ENCODE assay signal across 8 cellular contexts in the genomic region with DNA sequence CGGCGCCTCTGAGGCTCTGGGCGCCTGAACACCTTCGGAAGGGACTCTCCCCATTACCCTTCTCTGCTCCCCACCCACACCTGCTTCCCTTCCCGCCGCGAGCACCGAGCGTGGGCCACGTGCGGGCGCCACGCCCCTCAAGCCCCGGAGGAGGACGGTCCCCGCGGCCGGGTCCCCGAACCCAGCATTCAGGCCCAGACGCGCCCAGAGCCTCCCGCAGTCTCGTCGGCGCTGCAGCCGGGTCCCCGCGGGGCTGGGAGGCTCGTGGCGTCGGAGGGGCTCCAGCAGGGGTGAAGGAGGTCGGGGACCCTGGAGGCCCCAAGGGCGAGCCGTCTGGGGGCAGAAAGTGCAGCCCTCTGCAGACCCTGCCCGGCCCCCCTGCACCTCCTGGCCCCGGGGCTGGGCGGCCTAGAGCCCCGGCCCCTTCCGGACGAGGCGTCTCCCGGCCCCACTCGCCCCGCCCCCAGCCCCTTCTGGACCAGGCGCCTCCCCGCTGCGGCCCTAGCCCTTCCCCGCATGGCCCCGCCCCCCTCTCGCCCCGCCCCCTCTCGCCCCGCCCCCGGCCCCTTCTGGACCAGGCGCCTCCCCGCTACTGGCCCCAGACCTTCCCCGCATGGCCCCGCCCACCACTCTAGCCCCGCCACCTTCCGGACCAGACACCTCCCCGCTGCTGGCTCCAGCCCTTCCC. TPM values are rescaled to one million over a fixed set of nuclear protein-coding genes. Genes with fewer than 3 reads are reported as not detected.
DNase-seq lines count a peak whose midpoint lies in the region; ATAC-seq and TF ChIP-seq lines count a peak whose summit lies in the region.

No MANE protein-coding gene starts in this region.

- no peaks in the 10 kb centered on the region for H3K79me2 ChIP-seq in trophoblast cell (ENCODE audit: control insufficient read depth, insufficient read depth, low read length, poor library complexity)

- no peak for TF ChIP-seq CTCF in upper lobe of left lung (IDR thresholded peaks at IDR 0.05)

- H3K14ac ChIP-seq in trophoblast cell (ENCODE audit: low read length), result peak overlapping the region; percentile 33

- peak overlapping the region; percentile 48 for H4K91ac ChIP-seq in trophoblast cell (ENCODE audit: low read depth, low read length)

- no peak for TF ChIP-seq EP300 in upper lobe of left lung (IDR thresholded peaks at IDR 0.05)

- H3K79me1 ChIP-seq in trophoblast cell (ENCODE audit: low read length), result peaks cover 7% of the 10 kb centered on the region

- no peak overlapping the region for H3K4ac ChIP-seq in trophoblast cell (ENCODE audit: low read depth, low read length)

- ATAC-seq in GM19397 (IDR thresholded peaks at IDR 0.05; ENCODE audit: unreplicated experiment), result peak; percentile 70
- peak; percentile 76 for ATAC-seq in SK-N-SH treated with all-trans-retinoic acid at 6 μM for 48 hours
- peak; percentile 84 to 89 for ATAC-seq in upper lobe of left lung (ENCODE audit: low FRiP score in 2 of 2)

- intact Hi-C loops in head of caudate nucleus (cut with DNase I), result no loop called here

- H2BK12ac ChIP-seq in trophoblast cell (ENCODE audit: low read length), result no peak overlapping the region

- H3K23ac ChIP-seq in trophoblast cell (ENCODE audit: low read length), result no peak overlapping the region

- peak overlapping the region; percentile 70 for H3K27ac ChIP-seq in BLaER1
- H3K27ac ChIP-seq in HUES6 (ENCODE audit: low read depth, low read length), result no peak overlapping the region
- H3K27ac ChIP-seq in trophoblast cell (ENCODE audit: low read depth, low read length), result no peak overlapping the region
- H3K27ac ChIP-seq in upper lobe of left lung, result peak overlapping the region; percentile 61 to 74 (median 70)

- H3K27me3 ChIP-seq in BLaER1 (no peaks in the 10 kb centered on the region), HUES6 (ENCODE audit: control insufficient read depth, insufficient read depth, low read length) (peaks cover under 1% of the 10 kb centered on the region; the same call in 1 of the 2 replicates), trophoblast cell (ENCODE audit: insufficient read depth, low read length) (no peaks in the 10 kb centered on the region), upper lobe of left lung (no peaks in the 10 kb centered on the region)

- no peaks in the 10 kb centered on the region for H3K36me3 ChIP-seq in BLaER1
- H3K36me3 ChIP-seq in HUES6 (ENCODE audit: control insufficient read depth, insufficient read depth, low read length), result no peaks in the 10 kb centered on the region
- H3K36me3 ChIP-seq in trophoblast cell (ENCODE audit: control insufficient read depth in 1 of 2, insufficient read depth in 2 of 2, low read length in 2 of 2), result peaks cover 0 to 1% of the 10 kb centered on the region in 2 experiments
- no peaks in the 10 kb centered on the region for H3K36me3 ChIP-seq in upper lobe of left lung

- no peak overlapping the region for H2AK5ac ChIP-seq in trophoblast cell (ENCODE audit: low read length)

- peak overlapping the region; percentile 55 for H2BK120ac ChIP-seq in trophoblast cell (ENCODE audit: insufficient read depth, low read length, poor library complexity)

- peak in 1 of 4 donors; percentile 38 for TF ChIP-seq POLR2A in upper lobe of left lung (IDR thresholded peaks at IDR 0.05)

- peak overlapping the region; percentile 76 for H2AFZ ChIP-seq in trophoblast cell (ENCODE audit: insufficient read depth, low read length, poor library complexity)

- H3K4me1 ChIP-seq in BLaER1, result peaks cover 87% of the 10 kb centered on the region
- peaks cover 40% of the 10 kb centered on the region for H3K4me1 ChIP-seq in HUES6 (ENCODE audit: control insufficient read depth, insufficient read depth, low read length)
- H3K4me1 ChIP-seq in trophoblast cell (ENCODE audit: control insufficient read depth in 1 of 2, insufficient read depth in 2 of 2, low read length in 2 of 2), result peaks cover 18 to 37% of the 10 kb centered on the region in 2 experiments
- peaks cover 26 to 58% (median 47%) of the 10 kb centered on the region in 4 donors for H3K4me1 ChIP-seq in upper lobe of left lung

- H4K8ac ChIP-seq in trophoblast cell (ENCODE audit: low read depth, low read length), result peak overlapping the region; percentile 83

- no CpG with 5 or more reads among the region's 61 CpGs for WGBS in trophoblast cell (ENCODE audit: extremely low coverage, insufficient coverage, insufficient read length)
- WGBS in upper lobe of left lung, 2 donors, result 0 to 2% methylated on average over 10 of the region's 61 CpGs

- H3K4me3 ChIP-seq in BLaER1 (peak overlapping the region; percentile 71), HUES6 (ENCODE audit: low read depth, low read length) (peak overlapping the region; percentile 69), trophoblast cell (ENCODE audit: low read depth, low read length) (peak overlapping the region; percentile 76), upper lobe of left lung (peak overlapping the region; percentile 54 to 78 (median 64))

- no peak overlapping the region for H2BK5ac ChIP-seq in trophoblast cell (ENCODE audit: low read depth, low read length, poor library complexity)

- peak overlapping the region; percentile 97 for H3K4me2 ChIP-seq in BLaER1
- peak overlapping the region; percentile 90 for H3K4me2 ChIP-seq in trophoblast cell (ENCODE audit: low read length)

- H3K9me3 ChIP-seq in BLaER1 (no peaks in the 10 kb centered on the region), HUES6 (ENCODE audit: control insufficient read depth, insufficient read depth, low read depth, low read length) (no peaks in the 10 kb centered on the region), trophoblast cell (ENCODE audit: insufficient read depth, low read depth, low read length) (no peaks in the 10 kb centered on the region), upper lobe of left lung (no peaks in the 10 kb centered on the region)

- DNase-seq in activated naive CD4-positive, alpha-beta T cell treated with anti-CD3 and anti-CD28 coated beads, Interleukin-2, amount 50 U/mL, for 16 hours, result peak; percentile 83
- peak; percentile 44 to 83 (median 68) for DNase-seq in head of caudate nucleus
- peak; percentile 78 to 84 for DNase-seq in trophoblast cell
- DNase-seq in upper lobe of left lung, result peak; percentile 95 to 96

- H4K20me1 ChIP-seq in BLaER1, result peaks cover 41% of the 10 kb centered on the region

- H4K12ac ChIP-seq in trophoblast cell (ENCODE audit: low read depth, low read length), result peak overlapping the region; percentile 65

- peak overlapping the region; percentile 55 for H3K18ac ChIP-seq in trophoblast cell (ENCODE audit: low read length)

- H3K9ac ChIP-seq in BLaER1, result peak overlapping the region; percentile 69
- peak overlapping the region; percentile 20 for H3K9ac ChIP-seq in HUES6 (ENCODE audit: low read length)
- H3K9ac ChIP-seq in trophoblast cell (ENCODE audit: low read length), result no peak overlapping the region

TF ChIP-seq in SK-N-SH treated with all-trans-retinoic acid at 6 μM for 48 hours, 23 proteins besides CTCF, POLR2A, EP300 and RAD21 (continues in another document):
- TF ChIP-seq GLIS3 (CRISPR knock-in tag; IDR thresholded peaks at IDR 0.05) (no peak), BACH2 (CRISPR knock-in tag; IDR thresholded peaks at IDR 0.05; ENCODE audit: borderline replicate concordance) (no peak), ZNF565 (CRISPR knock-in tag; conservative IDR thresholded peaks at IDR 0.05; ENCODE audit: low read depth) (no peak), RARB (CRISPR knock-in tag; IDR thresholded peaks at IDR 0.05) (no peak), ZFP30 (CRISPR knock-in tag; IDR thresholded peaks at IDR 0.05) (no peak), PPARA (CRISPR knock-in tag; IDR thresholded peaks at IDR 0.05; ENCODE audit: borderline replicate concordance) (no peak), SNAI2 (CRISPR knock-in tag; IDR thresholded peaks at IDR 0.05) (no peak), TCF4 (CRISPR knock-in tag; IDR thresholded peaks at IDR 0.05; ENCODE audit: borderline replicate concordance) (no peak)
- TF ChIP-seq, protein P1, sequence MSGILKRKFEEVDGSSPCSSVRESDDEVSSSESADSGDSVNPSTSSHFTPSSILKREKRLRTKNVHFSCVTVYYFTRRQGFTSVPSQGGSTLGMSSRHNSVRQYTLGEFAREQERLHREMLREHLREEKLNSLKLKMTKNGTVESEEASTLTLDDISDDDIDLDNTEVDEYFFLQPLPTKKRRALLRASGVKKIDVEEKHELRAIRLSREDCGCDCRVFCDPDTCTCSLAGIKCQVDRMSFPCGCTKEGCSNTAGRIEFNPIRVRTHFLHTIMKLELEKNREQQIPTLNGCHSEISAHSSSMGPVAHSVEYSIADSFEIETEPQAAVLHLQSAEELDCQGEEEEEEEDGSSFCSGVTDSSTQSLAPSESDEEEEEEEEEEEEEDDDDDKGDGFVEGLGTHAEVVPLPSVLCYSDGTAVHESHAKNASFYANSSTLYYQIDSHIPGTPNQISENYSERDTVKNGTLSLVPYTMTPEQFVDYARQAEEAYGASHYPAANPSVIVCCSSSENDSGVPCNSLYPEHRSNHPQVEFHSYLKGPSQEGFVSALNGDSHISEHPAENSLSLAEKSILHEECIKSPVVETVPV (CRISPR knock-in tag; IDR thresholded peaks at IDR 0.05), result no peak
- TF ChIP-seq, protein P2, sequence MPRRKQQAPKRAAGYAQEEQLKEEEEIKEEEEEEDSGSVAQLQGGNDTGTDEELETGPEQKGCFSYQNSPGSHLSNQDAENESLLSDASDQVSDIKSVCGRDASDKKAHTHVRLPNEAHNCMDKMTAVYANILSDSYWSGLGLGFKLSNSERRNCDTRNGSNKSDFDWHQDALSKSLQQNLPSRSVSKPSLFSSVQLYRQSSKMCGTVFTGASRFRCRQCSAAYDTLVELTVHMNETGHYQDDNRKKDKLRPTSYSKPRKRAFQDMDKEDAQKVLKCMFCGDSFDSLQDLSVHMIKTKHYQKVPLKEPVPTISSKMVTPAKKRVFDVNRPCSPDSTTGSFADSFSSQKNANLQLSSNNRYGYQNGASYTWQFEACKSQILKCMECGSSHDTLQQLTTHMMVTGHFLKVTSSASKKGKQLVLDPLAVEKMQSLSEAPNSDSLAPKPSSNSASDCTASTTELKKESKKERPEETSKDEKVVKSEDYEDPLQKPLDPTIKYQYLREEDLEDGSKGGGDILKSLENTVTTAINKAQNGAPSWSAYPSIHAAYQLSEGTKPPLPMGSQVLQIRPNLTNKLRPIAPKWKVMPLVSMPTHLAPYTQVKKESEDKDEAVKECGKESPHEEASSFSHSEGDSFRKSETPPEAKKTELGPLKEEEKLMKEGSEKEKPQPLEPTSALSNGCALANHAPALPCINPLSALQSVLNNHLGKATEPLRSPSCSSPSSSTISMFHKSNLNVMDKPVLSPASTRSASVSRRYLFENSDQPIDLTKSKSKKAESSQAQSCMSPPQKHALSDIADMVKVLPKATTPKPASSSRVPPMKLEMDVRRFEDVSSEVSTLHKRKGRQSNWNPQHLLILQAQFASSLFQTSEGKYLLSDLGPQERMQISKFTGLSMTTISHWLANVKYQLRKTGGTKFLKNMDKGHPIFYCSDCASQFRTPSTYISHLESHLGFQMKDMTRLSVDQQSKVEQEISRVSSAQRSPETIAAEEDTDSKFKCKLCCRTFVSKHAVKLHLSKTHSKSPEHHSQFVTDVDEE (CRISPR knock-in tag; IDR thresholded peaks at IDR 0.05), result no peak

RNA-seq across cellular contexts. Expression of a gene that starts 0.4 kb away (rescaled TPM):
- polyA plus RNA-seq in trophoblast cell (2013), result 4.1 TPM in 2 replicates
- 10 to 100 TPM in 4 of 6 donors, 1 to 10 TPM in 2; 2.8 to 20.8 (median 13.5) TPM for total RNA-seq in upper lobe of left lung

RNA-seq across cellular contexts. Expression of a gene that starts 19.9 kb away (rescaled TPM):
- not detected in 2 replicates for polyA plus RNA-seq in trophoblast cell (2013)
- total RNA-seq in upper lobe of left lung, result not detected

RNA-seq across cellular contexts. Expression of a gene that starts 24.1 kb away (rescaled TPM):
- 19.3 and 19.6 TPM in 2 replicates for polyA plus RNA-seq in trophoblast cell (2013)
- total RNA-seq in upper lobe of left lung, result 10 to 100 TPM; 30.3 to 63.9 (median 39.3) TPM

Comparison
In these comparisons a context has a peak if more than half of its experiments do, and no peak if none do; other contexts are left out.
1. H3K27ac ChIP-seq: peak in BLaER1 (single experiment) and upper lobe of left lung (4 of 4); none in HUES6 (single experiment) and trophoblast cell (single experiment).
2. Peak in every context shown above with its lines, with median percentiles within 50 percentile points of each other: H3K4me3 ChIP-seq, ATAC-seq and DNase-seq.